Comparison of ENCODE assay signal across 1 cellular context in genomic region chr7:155574556-155574955, GRCh38.
TF ChIP-seq lines count a peak whose summit lies in the region.

No MANE protein-coding gene starts in this region.

TF ChIP-seq in HepG2, 621 proteins besides CTCF, POLR2A, EP300 and RAD21 (continued from another document):
- TF ChIP-seq ZBTB40 (IDR thresholded peaks at IDR 0.05): no peak
- no peak for TF ChIP-seq ZBTB40 (CRISPR knock-in tag; IDR thresholded peaks at IDR 0.05)
TF ChIP-seq in HepG2: peak in this region for 1.
